In the genomic region with DNA sequence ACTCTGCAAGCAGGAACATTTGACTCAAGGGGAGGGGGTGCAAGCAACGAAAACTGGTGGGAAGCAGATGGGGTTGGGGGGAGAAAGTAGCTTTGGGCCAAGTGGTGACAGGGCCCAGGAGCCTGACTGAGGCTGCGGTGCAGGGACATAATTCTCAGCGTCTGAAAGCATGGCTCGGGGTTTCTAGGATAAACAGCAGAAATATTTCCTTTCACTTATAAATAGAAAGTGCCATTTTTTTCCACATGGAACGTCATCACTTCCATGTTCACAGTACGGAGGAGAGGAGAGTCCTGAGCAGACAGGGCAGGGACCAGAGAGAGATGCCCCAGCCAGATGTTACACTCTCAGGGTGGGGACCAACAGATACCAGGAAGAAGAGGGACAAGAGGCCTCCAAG, we compare ENCODE assay signal across 15 cellular contexts.
DNase-seq lines count a peak whose midpoint lies in the region; ATAC-seq and TF ChIP-seq lines count a peak whose summit lies in the region.
"Had no signal": no experiment of that assay in that cellular context is flagged by ENCODE, and none has a peak within 500 bp of the region (broad histone marks: within the 10 kb centered on the region; RNA-seq: fewer than 3 reads in every experiment).

No MANE protein-coding gene starts in this region.

- H2AK9ac ChIP-seq in IMR-90 (replicated peaks; ENCODE audit: low read depth, low read length, poor library complexity): peak overlapping the region; percentile 62

- H3K9me3 ChIP-seq in IMR-90 (ENCODE audit: control insufficient read depth, insufficient read depth, low read length): no peaks in the 10 kb centered on the region
- no peaks in the 10 kb centered on the region for H3K9me3 ChIP-seq in esophagus muscularis mucosa
- no peaks in the 10 kb centered on the region for H3K9me3 ChIP-seq in upper lobe of right lung
- H3K9me3 ChIP-seq in MG63: no peaks in the 10 kb centered on the region
- H3K9me3 ChIP-seq: prostate gland had no signal

- H3K36me3 ChIP-seq in IMR-90 (ENCODE audit: control insufficient read depth, insufficient read depth, low read length) (no peaks in the 10 kb centered on the region), esophagus muscularis mucosa (no peaks in the 10 kb centered on the region), upper lobe of right lung (no peaks in the 10 kb centered on the region), MG63 (no peaks in the 10 kb centered on the region)
- H3K36me3 ChIP-seq: prostate gland had no signal

- peak overlapping the region; percentile 36; the same call in 1 of the 3 replicates for H2BK15ac ChIP-seq in IMR-90 (ENCODE audit: low read depth, low read length)

- H4K8ac ChIP-seq in IMR-90 (ENCODE audit: low read depth in 2 of 2, low read length in 2 of 2): peak overlapping the region in 1 of 2 experiments; percentile 68; a peak in 2 of 4 replicates

- H3K23ac ChIP-seq in IMR-90 (ENCODE audit: low read depth, low read length): peak overlapping the region; percentile 26; the same call in 1 of the 2 replicates

- H3K4me1 Mint-ChIP-seq in mesothelial cell of epicardium: peaks cover 47% of the 10 kb centered on the region
- peaks cover 36% of the 10 kb centered on the region for H3K4me1 Mint-ChIP-seq in WTC11

- peak; percentile 80 for DNase-seq in IMR-90
- DNase-seq in esophagus muscularis mucosa (ENCODE audit: extremely low spot score): no peak
- DNase-seq in mesothelial cell of epicardium (ENCODE audit: low spot score in 2 of 2, unreplicated experiment in 2 of 2): no peak
- peak; percentile 26 for DNase-seq in upper lobe of right lung
- DNase-seq in WTC11 (ENCODE audit: low spot score): no peak
- no peak for DNase-seq in GM13976 (ENCODE audit: low spot score)
- DNase-seq in MG63: no peak
- DNase-seq: Calu3, dorsolateral prefrontal cortex, KG1, NCI-H146, NCI-H69 had no signal

- peaks cover 27% of the 10 kb centered on the region for H3K4me1 ChIP-seq in IMR-90 (ENCODE audit: control insufficient read depth, insufficient read depth, low read length)
- H3K4me1 ChIP-seq in esophagus muscularis mucosa: peaks cover 53 to 63% (median 57%) of the 10 kb centered on the region in 4 donors
- peaks cover 22% of the 10 kb centered on the region for H3K4me1 ChIP-seq in upper lobe of right lung

- no peaks in the 10 kb centered on the region for H3K27me3 ChIP-seq in IMR-90 (ENCODE audit: control insufficient read depth, insufficient read depth, low read length)
- no peaks in the 10 kb centered on the region for H3K27me3 ChIP-seq in esophagus muscularis mucosa
- no peaks in the 10 kb centered on the region for H3K27me3 ChIP-seq in upper lobe of right lung
- H3K27me3 ChIP-seq in MG63: no peaks in the 10 kb centered on the region
- H3K27me3 ChIP-seq: dorsolateral prefrontal cortex had no signal

- peak overlapping the region; percentile 63 for H2AFZ ChIP-seq in IMR-90 (replicated peaks; ENCODE audit: low read length, poor library complexity)

- CTCF ChIA-PET in IMR-90 (lab: Yijun Ruan, JAX) (interaction anchor here (0.6 to 0.7 kb wide), 2 partner anchors 33 to 78 kb away, joined by 3 to 4 read pairs; no protein-coding TSS in a partner anchor), WTC11 (lab: Charles Lee) (interaction anchor here (0.6 to 1.2 kb wide), 2 partner anchors 14 to 200 kb away, joined by 3 to 5 read pairs; no protein-coding TSS in a partner anchor)

- H3K27ac ChIP-seq in IMR-90 (ENCODE audit: insufficient read depth, low read length) (peak overlapping the region; percentile 24; the same call in 1 of the 2 replicates), esophagus muscularis mucosa (replicated peaks in 1 of 4) (peak overlapping the region; percentile 55 to 68 (median 68)), upper lobe of right lung (no peak overlapping the region)

- H3K14ac ChIP-seq in IMR-90 (replicated peaks; ENCODE audit: low read depth, low read length): peak overlapping the region; percentile 50; the same call in 1 of the 2 replicates

- intact Hi-C loops in IMR-90 (cut with micrococcal nuclease): loop anchor here (2.0 kb wide), 1 partner anchor 26 kb away; no protein-coding TSS in a partner anchor
- intact Hi-C loops in esophagus muscularis mucosa (cut with DNase I): no loop called here
- intact Hi-C loops in upper lobe of right lung (cut with DNase I): no loop called here

- no peaks in the 10 kb centered on the region for H3K9me3 Mint-ChIP-seq in mesothelial cell of epicardium
- no peaks in the 10 kb centered on the region for H3K9me3 Mint-ChIP-seq in WTC11
- H3K9me3 Mint-ChIP-seq: activated naive CD4-positive, alpha-beta T cell treated with anti-CD3 and anti-CD28 coated beads, Interleukin-2, amount 50 U/mL, for 72 hours; stimulated activated naive CD8-positive, alpha-beta T cell treated with anti-CD3 and anti-CD28 coated beads, Interleukin-15, Interleukin-2, amounts not matched to agents 100 ng/mL and 50 ng/mL, for 24 hours had no signal

- TF ChIP-seq CTCF in IMR-90 (conservative IDR thresholded peaks at IDR 0.05; ENCODE audit: low read depth, low read length) (no peak), esophagus muscularis mucosa (IDR thresholded peaks at IDR 0.05) (no peak), mesothelial cell of epicardium (IDR thresholded peaks at IDR 0.05; ENCODE audit: unreplicated experiment) (no peak), upper lobe of right lung (IDR thresholded peaks at IDR 0.05) (no peak), WTC11 (IDR thresholded peaks at IDR 0.05) (no peak), GM13976 (IDR thresholded peaks at IDR 0.05; ENCODE audit: borderline replicate concordance, control extremely low read depth, extremely low read depth, insufficient read depth, missing control alignments) (no peak)

- H3K4me3 Mint-ChIP-seq in mesothelial cell of epicardium (no peak overlapping the region), WTC11 (no peak overlapping the region)
- H3K4me3 Mint-ChIP-seq: stimulated activated naive CD8-positive, alpha-beta T cell treated with anti-CD3 and anti-CD28 coated beads, Interleukin-15, Interleukin-2, amounts not matched to agents 100 ng/mL and 50 ng/mL, for 24 hours had no signal

- no peak overlapping the region for H3K9ac ChIP-seq in IMR-90 (ENCODE audit: low read depth, low read length)

- H3K79me1 ChIP-seq in IMR-90 (ENCODE audit: low read depth in 1 of 2, low read length in 2 of 2): peaks cover 20 to 55% of the 10 kb centered on the region in 2 experiments; a peak in 3 of 4 replicates

- 0% methylated on average over 1 of the region's 6 CpGs; no CpG with 5 or more reads in 1 of the 2 experiments for whole genome bisulfite sequencing in IMR-90 (ENCODE audit: extremely low coverage in 2 of 2, insufficient read length in 1 of 2), 2 experiments
- WGBS in esophagus muscularis mucosa: 44% methylated on average over 6 of the region's 6 CpGs

- TF ChIP-seq EP300 in esophagus muscularis mucosa (IDR thresholded peaks at IDR 0.05): no peak

- H3K4ac ChIP-seq in IMR-90 (ENCODE audit: low read depth, low read length): peak overlapping the region; percentile 66

- peaks cover 16% of the 10 kb centered on the region for H3K9me1 ChIP-seq in IMR-90 (ENCODE audit: insufficient read depth, low read length)

- BruUV-seq in IMR-90 (replicated peaks; lab: Mats Ljungman, UMichigan): no TSS peak

- no peak overlapping the region for H4K91ac ChIP-seq in IMR-90 (ENCODE audit: insufficient read depth, low read depth, low read length)

- H3K27ac Mint-ChIP-seq in mesothelial cell of epicardium (peak overlapping the region; percentile 44), WTC11 (no peak overlapping the region)
- H3K27ac Mint-ChIP-seq: activated naive CD4-positive, alpha-beta T cell treated with anti-CD3 and anti-CD28 coated beads, Interleukin-2, amount 50 U/mL, for 72 hours; stimulated activated naive CD8-positive, alpha-beta T cell treated with anti-CD3 and anti-CD28 coated beads, Interleukin-15, Interleukin-2, amounts not matched to agents 100 ng/mL and 50 ng/mL, for 24 hours had no signal

- H3K36me3 Mint-ChIP-seq in mesothelial cell of epicardium: no peaks in the 10 kb centered on the region
- no peaks in the 10 kb centered on the region for H3K36me3 Mint-ChIP-seq in WTC11
- H3K36me3 Mint-ChIP-seq: activated naive CD4-positive, alpha-beta T cell treated with anti-CD3 and anti-CD28 coated beads, Interleukin-2, amount 50 U/mL, for 72 hours had no signal

- H3K27me3 Mint-ChIP-seq in mesothelial cell of epicardium (ENCODE audit: low read depth): no peaks in the 10 kb centered on the region
- H3K27me3 Mint-ChIP-seq in WTC11 (ENCODE audit: low read depth): no peaks in the 10 kb centered on the region; the same call in 1 of the 2 replicates
- H3K27me3 Mint-ChIP-seq: stimulated activated naive CD8-positive, alpha-beta T cell treated with anti-CD3 and anti-CD28 coated beads, Interleukin-15, Interleukin-2, amounts not matched to agents 100 ng/mL and 50 ng/mL, for 24 hours had no signal

- no peak overlapping the region for H2BK5ac ChIP-seq in IMR-90 (ENCODE audit: low read depth, low read length, poor library complexity, severe bottlenecking)

- dilution Hi-C loops in IMR-90 (cut with HindIII; ENCODE audit: low sequenced_read_pairs, unreplicated experiment): no loop called here

- H3K4me3 ChIP-seq in IMR-90 (ENCODE audit: insufficient read depth, low read depth, low read length): no peak overlapping the region
- H3K4me3 ChIP-seq in esophagus muscularis mucosa: no peak overlapping the region
- no peak overlapping the region for H3K4me3 ChIP-seq in upper lobe of right lung
- H3K4me3 ChIP-seq in MG63: no peak overlapping the region
- H3K4me3 ChIP-seq: dorsolateral prefrontal cortex, prostate gland had no signal

- POLR2A ChIA-PET in IMR-90 (lab: Charles Lee; ENCODE audit: unreplicated experiment): no interaction called here
- POLR2A ChIA-PET in WTC11 (lab: Charles Lee): interaction anchor here (1.1 kb wide), 1 partner anchor 9 kb away, joined by 3 read pairs; no protein-coding TSS in a partner anchor

- 0 out of 2 replicates have a peak overlapping the region, but pooled peaks have one; percentile 29 for H3K56ac ChIP-seq in IMR-90 (ENCODE audit: extremely low read depth, insufficient read depth, low read length)

- H3K18ac ChIP-seq in IMR-90 (ENCODE audit: low read depth, low read length): 0 out of 2 replicates have a peak overlapping the region, but pooled peaks have one; percentile 30

- in situ Hi-C loops in IMR-90 (cut with MboI; ENCODE audit: low sequenced_read_pairs) (no loop called here), GM13976 (cut with MboI; ENCODE audit: low sequenced_read_pairs, unreplicated experiment) (no loop called here)

- TF ChIP-seq RAD21 in IMR-90 (IDR thresholded peaks at IDR 0.05; ENCODE audit: low read length): no peak

- no peaks in the 10 kb centered on the region; the same call in 1 of the 2 replicates for H4K20me1 ChIP-seq in IMR-90 (ENCODE audit: insufficient read depth, low read length)

- peak overlapping the region; percentile 70 for H3K4me2 ChIP-seq in IMR-90 (ENCODE audit: low read depth, low read length)

- ATAC-seq in IMR-90 (ENCODE audit: low read depth) (peak; percentile 59), upper lobe of right lung (no peak), WTC11 (no peak)
- ATAC-seq: activated naive CD4-positive, alpha-beta T cell treated with anti-CD3 and anti-CD28 coated beads, Interleukin-2, amount 50 U/mL, for 72 hours had no signal

- TF ChIP-seq POLR2A in IMR-90 (IDR thresholded peaks at IDR 0.05; ENCODE audit: low read depth, low read length) (no peak), esophagus muscularis mucosa (IDR thresholded peaks at IDR 0.05; ENCODE audit: low read depth) (no peak)

- peak overlapping the region; percentile 43; the same call in 1 of the 2 replicates for H2BK20ac ChIP-seq in IMR-90 (ENCODE audit: low read depth, low read length)

- peak overlapping the region; percentile 36; the same call in 1 of the 2 replicates for H2AK5ac ChIP-seq in IMR-90 (ENCODE audit: low read depth, low read length)

- H4K5ac ChIP-seq in IMR-90 (ENCODE audit: low read depth, low read length): peak overlapping the region; percentile 36; the same call in 1 of the 2 replicates

- peak overlapping the region; percentile 54; the same call in 1 of the 2 replicates for H2BK120ac ChIP-seq in IMR-90 (ENCODE audit: low read depth, low read length)

Comparison
In these comparisons a context has a peak if more than half of its experiments do, and no peak if none do; other contexts are left out.
1. DNase-seq: peak in IMR-90 (single experiment) and upper lobe of right lung (single experiment); none in esophagus muscularis mucosa (single experiment), mesothelial cell of epicardium (0 of 2), WTC11 (single experiment), GM13976 (single experiment) and MG63 (single experiment).